ENCODE assay signal across 10 cellular contexts in the genomic region with DNA sequence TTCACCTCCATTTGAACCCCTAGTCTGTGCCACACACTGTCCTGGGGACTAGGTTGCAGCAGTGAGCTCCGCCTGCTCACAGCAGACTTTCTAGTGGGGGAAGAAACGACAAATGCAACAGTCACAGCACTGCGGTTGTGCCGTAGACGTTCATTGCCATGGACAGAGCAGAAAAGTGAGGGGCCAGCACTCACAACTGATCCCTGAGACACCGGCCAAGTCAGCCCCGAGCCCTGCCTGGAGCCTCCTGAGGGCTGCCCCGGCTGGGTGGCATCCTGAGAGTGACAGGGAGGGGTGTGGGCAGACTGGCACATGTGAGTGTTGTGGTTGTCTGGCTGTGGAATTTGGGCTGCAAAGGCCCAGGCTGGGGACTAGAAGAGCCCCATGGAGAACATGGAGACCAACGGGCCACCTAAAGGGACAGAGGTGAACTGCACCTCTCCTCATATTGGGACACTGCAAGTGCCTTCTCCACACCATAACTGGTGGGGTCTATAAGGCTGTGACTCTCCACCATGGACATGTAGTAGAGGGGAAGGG. TPM values are rescaled to one million over a fixed set of nuclear protein-coding genes. Genes with fewer than 3 reads are reported as not detected.
DNase-seq lines count a peak whose midpoint lies in the region; FAIRE-seq and TF ChIP-seq lines count a peak whose summit lies in the region.
"Had no signal": no experiment of that assay in that cellular context is flagged by ENCODE, and none has a peak within 500 bp of the region (broad histone marks: within the 10 kb centered on the region; RNA-seq: fewer than 3 reads in every experiment).

No MANE protein-coding gene starts in this region.

- no peak overlapping the region for H3K27ac ChIP-seq in kidney (ENCODE audit: low read depth in 2 of 2, low read length in 2 of 2)
- H3K27ac ChIP-seq: ovary had no signal

- peaks cover 10% of the 10 kb centered on the region for H3K27me3 ChIP-seq in BJ (ENCODE audit: control insufficient read depth, insufficient read depth, low read length)
- H3K27me3 ChIP-seq: ovary had no signal

- no peak overlapping the region for H3K9ac ChIP-seq in kidney (ENCODE audit: low read length in 2 of 2)

- TF ChIP-seq CTCF in BJ (IDR thresholded peaks at IDR 0.05; ENCODE audit: insufficient read depth, low read depth, low read length) (peak; percentile 26; the same call in 1 of the 2 replicates), GM12875 (IDR thresholded peaks at IDR 0.05; ENCODE audit: borderline replicate concordance, insufficient read depth, low read depth, low read length) (peak; percentile 58), kidney (IDR thresholded peaks at IDR 0.05; ENCODE audit: borderline replicate concordance, extremely low read depth, insufficient read depth) (no peak)

- intact Hi-C loops in kidney (cut with DNase I) = no loop called here

- H3K4me3 ChIP-seq in BJ (ENCODE audit: low read depth, low read length) (no peak overlapping the region), GM12875 (ENCODE audit: low read depth, low read length) (no peak overlapping the region), kidney (ENCODE audit: low read length in 2 of 2) (no peak overlapping the region)
- H3K4me3 ChIP-seq: ovary had no signal

- POLR2A ChIA-PET in BJ (lab: Charles Lee) = no interaction called here

- H3K4me1 ChIP-seq in kidney (ENCODE audit: control insufficient read depth in 1 of 2, insufficient read depth in 1 of 2, low read depth in 1 of 2, low read length in 2 of 2) = peaks cover 0 to under 1% of the 10 kb centered on the region in 2 donors

- no peaks in the 10 kb centered on the region for H3K36me3 ChIP-seq in BJ (ENCODE audit: control insufficient read depth, insufficient read depth, low read length)
- no peaks in the 10 kb centered on the region for H3K36me3 ChIP-seq in kidney (ENCODE audit: control insufficient read depth in 1 of 2, insufficient read depth in 2 of 2, low read length in 2 of 2)
- H3K36me3 ChIP-seq: ovary had no signal

- CTCF ChIA-PET in BJ (lab: Yijun Ruan, JAX) = interaction anchor here (3.2 kb wide), 1 partner anchor 16 kb away, joined by 9 read pairs; no protein-coding TSS in a partner anchor

- no peaks in the 10 kb centered on the region for H3K9me3 ChIP-seq in kidney (ENCODE audit: control insufficient read depth in 1 of 2, low read length in 2 of 2)

- no peak for FAIRE-seq in kidney (lab: Jason Lieb, UNC)

- DNase-seq in BJ (ENCODE audit: low read depth) = no peak
- peak; percentile 32 for DNase-seq in RKO (ENCODE audit: low spot score)
- peak; percentile 56 for DNase-seq in kidney
- no peak for DNase-seq in EL
- DNase-seq in Ammon's horn (ENCODE audit: low spot score) = no peak
- no peak for DNase-seq in NK-92 treated with Interleukin-12 subunit alpha and Interleukin-12 subunit beta, amount 100 ng/mL, for 24 hours (lab: John Stamatoyannopoulos, UW)
- no peak for DNase-seq in T-helper 9 cell
- DNase-seq: T1000 had no signal

RNA-seq across cellular contexts. Expression of gene DUSP9, which starts 4.6 kb away (rescaled TPM):
- 0.04 and 0.06 TPM in 2 replicates for polyA plus RNA-seq in BJ (2011; rRNA removed)
- polyA minus RNA-seq in BJ (2011; rRNA and poly(A)+ RNA removed) = not detected in 2 replicates
- 4.7 TPM for total RNA-seq in kidney
- polyA plus RNA-seq in kidney (ENCODE audit: insufficient read depth, low read depth, low replicate concordance) = 81.4 TPM

RNA-seq across cellular contexts. Expression of gene PNCK, which starts 22.0 kb away (rescaled TPM):
- polyA plus RNA-seq in BJ (2011; rRNA removed) = 0.22 and 0.28 TPM in 2 replicates
- not detected in 2 replicates for polyA minus RNA-seq in BJ (2011; rRNA and poly(A)+ RNA removed)
- 1.5 TPM for total RNA-seq in kidney
- polyA plus RNA-seq in kidney (ENCODE audit: insufficient read depth, low read depth, low replicate concordance) = 5.5 TPM

RNA-seq across cellular contexts. Expression of gene SLC6A8, which starts 36.1 kb away (rescaled TPM):
- 8.3 and 11.9 TPM in 2 replicates for polyA plus RNA-seq in BJ (2011; rRNA removed)
- 21.5 and 24.3 TPM in 2 replicates for polyA minus RNA-seq in BJ (2011; rRNA and poly(A)+ RNA removed)
- total RNA-seq in kidney = 110 TPM
- 79.7 TPM for polyA plus RNA-seq in kidney (ENCODE audit: insufficient read depth, low read depth, low replicate concordance)

RNA-seq across cellular contexts. Expression of gene CCNQ, which starts 52.7 kb away (rescaled TPM):
- polyA plus RNA-seq in BJ (2011; rRNA removed) (32.1 and 44.0 TPM in 2 replicates), kidney (ENCODE audit: insufficient read depth, low read depth, low replicate concordance) (35.4 TPM)
- 12.7 and 21.4 TPM in 2 replicates for polyA minus RNA-seq in BJ (2011; rRNA and poly(A)+ RNA removed)
- 14.6 TPM for total RNA-seq in kidney

Comparison
In these comparisons a context has a peak if more than half of its experiments do, and no peak if none do; other contexts are left out.
1. DNase-seq: peak in RKO (single experiment) and kidney (single experiment); none in BJ (single experiment), EL (single experiment), Ammon's horn (single experiment), NK-92 treated with Interleukin-12 subunit alpha and Interleukin-12 subunit beta, amount 100 ng/mL, for 24 hours (single experiment) and T-helper 9 cell (single experiment).
2. RNA of gene DUSP9, which starts 4.6 kb away (polyA plus RNA-seq): 81.4 TPM in kidney (single experiment); 0.04 to 0.06 TPM in BJ; every median in the first group is over 10 times any median in the second.